In genomic region chr7:152667900-152668440, GRCh38 we compare ENCODE assay signal across 1 cellular context.
TF ChIP-seq lines count a peak whose summit lies in the region.

No MANE protein-coding gene starts in this region.

TF ChIP-seq in K562, 482 proteins besides CTCF, POLR2A, EP300 and RAD21:
- TF ChIP-seq JUN (IDR thresholded peaks at IDR 0.05; ENCODE audit: borderline replicate concordance, low read depth, low read length): no peak
- no peak for TF ChIP-seq JUN (CRISPR knock-in tag; IDR thresholded peaks at IDR 0.05; ENCODE audit: borderline replicate concordance)
- TF ChIP-seq CEBPB (tag; IDR thresholded peaks at IDR 0.05): peak; percentile 30; the same call in 1 of the 2 replicates
- TF ChIP-seq TARDBP (IDR thresholded peaks at IDR 0.05): no peak
- no peak for TF ChIP-seq MIER1 (IDR thresholded peaks at IDR 0.05; ENCODE audit: low read depth)
